1 cellular context compared by ENCODE assay signal in genomic region chr6:160992323-160993314, GRCh38.
TF ChIP-seq lines count a peak whose summit lies in the region.

No MANE protein-coding gene starts in this region.

TF ChIP-seq in K562, 482 proteins besides CTCF, POLR2A, EP300 and RAD21 (continued from another document and continues in another):
- 0 out of 2 replicates have a peak, but pooled peaks have one; percentile 14 for TF ChIP-seq PATZ1 (CRISPR knock-in tag; IDR thresholded peaks at IDR 0.05; ENCODE audit: borderline replicate concordance)
- TF ChIP-seq ZFX (CRISPR knock-in tag; IDR thresholded peaks at IDR 0.05): no peak
- no peak for TF ChIP-seq PHB (CRISPR knock-in tag; IDR thresholded peaks at IDR 0.05)
- TF ChIP-seq ZNF239 (CRISPR knock-in tag; IDR thresholded peaks at IDR 0.05): peak; percentile 52; the same call in 1 of the 2 replicates
- no peak for TF ChIP-seq GATAD2B (IDR thresholded peaks at IDR 0.05; ENCODE audit: borderline replicate concordance)
- TF ChIP-seq CBX1 (IDR thresholded peaks at IDR 0.05; ENCODE audit: low read depth): no peak
- no peak for TF ChIP-seq RFX1 (IDR thresholded peaks at IDR 0.05)
- no peak for TF ChIP-seq ZNF583 (CRISPR knock-in tag; IDR thresholded peaks at IDR 0.05)
- 0 out of 2 replicates have a peak, but pooled peaks have one; percentile 59 for TF ChIP-seq ZNF140 (CRISPR knock-in tag; IDR thresholded peaks at IDR 0.05)
- TF ChIP-seq MAX (CRISPR knock-in tag; IDR thresholded peaks at IDR 0.05): no peak; the same call in 1 of the 2 replicates
- peak; percentile 49; the same call in 1 of the 2 replicates for TF ChIP-seq HDGF (IDR thresholded peaks at IDR 0.05)
- TF ChIP-seq ZNF407 (IDR thresholded peaks at IDR 0.05; ENCODE audit: low read depth): no peak
- no peak for TF ChIP-seq MGA (IDR thresholded peaks at IDR 0.05)
- no peak for TF ChIP-seq KDM2B (CRISPR knock-in tag; IDR thresholded peaks at IDR 0.05)
- TF ChIP-seq CBX8 (IDR thresholded peaks at IDR 0.05; ENCODE audit: borderline replicate concordance, extremely low read depth, low read depth, low read length, poor library complexity, severe bottlenecking): no peak
- 0 out of 2 replicates have a peak, but pooled peaks have one; percentile 89 for TF ChIP-seq CBFB (CRISPR knock-in tag; IDR thresholded peaks at IDR 0.05)
- TF ChIP-seq MBD2 (IDR thresholded peaks at IDR 0.05; ENCODE audit: borderline replicate concordance, low read depth): no peak
- TF ChIP-seq NR3C1 (CRISPR knock-in tag; IDR thresholded peaks at IDR 0.05): no peak
- TF ChIP-seq NBN (IDR thresholded peaks at IDR 0.05; ENCODE audit: low read depth): peak; percentile 61; the same call in 1 of the 2 replicates
- no peak for TF ChIP-seq AFF4 (CRISPR knock-in tag; IDR thresholded peaks at IDR 0.05)
- 0 out of 2 replicates have a peak, but pooled peaks have one; percentile 1 for TF ChIP-seq LARP7 (IDR thresholded peaks at IDR 0.05)
- no peak for TF ChIP-seq PRPF4 (IDR thresholded peaks at IDR 0.05; ENCODE audit: insufficient read depth, low read depth, low read length, poor library complexity, severe bottlenecking)
- no peak for TF ChIP-seq RBM34 (IDR thresholded peaks at IDR 0.05; ENCODE audit: borderline replicate concordance, insufficient read depth, low read length)
- TF ChIP-seq ZNF146 (CRISPR knock-in tag; IDR thresholded peaks at IDR 0.05; ENCODE audit: unreplicated experiment): no peak
- no peak for TF ChIP-seq ZBTB34 (CRISPR knock-in tag; IDR thresholded peaks at IDR 0.05)
- TF ChIP-seq PYGO2 (tag; IDR thresholded peaks at IDR 0.05): no peak
- peak; percentile 47 for TF ChIP-seq EP400 (IDR thresholded peaks at IDR 0.05)
